In genomic region chr5:93330506-93330905, GRCh38 we compare ENCODE assay signal across 30 cellular contexts.
DNase-seq lines count a peak whose midpoint lies in the region; ATAC-seq, FAIRE-seq and TF ChIP-seq lines count a peak whose summit lies in the region.
"Had no signal": no experiment of that assay in that cellular context is flagged by ENCODE, and none has a peak within 500 bp of the region (broad histone marks: within the 10 kb centered on the region; RNA-seq: fewer than 3 reads in every experiment).

No MANE protein-coding gene starts in this region.

- H2BK12ac ChIP-seq in neuronal stem cell (ENCODE audit: low read length): no peak overlapping the region

- no peak overlapping the region for H3K4ac ChIP-seq in neuronal stem cell (ENCODE audit: low read length)

- no peak overlapping the region for H3K27ac Mint-ChIP-seq in GM23338
- H3K27ac Mint-ChIP-seq: activated CD4-positive, alpha-beta memory T cell treated with anti-CD3 and anti-CD28 coated beads, Interleukin-2, amount 10 ng/mL, durations not matched to agents 7 days and 5 days; activated naive CD4-positive, alpha-beta T cell treated with anti-CD3 and anti-CD28 coated beads, Interleukin-2, amount 50 U/mL, for 24 hours; activated T-helper 17 cell treated with anti-CD3 and anti-CD28 coated beads, Interleukin-2, amount 50 U/mL, for 72 hours; CD14-positive monocyte; endodermal cell; stimulated activated naive B cell treated with anti-CD40 and anti-IgM and Interleukin-4, amounts not matched to agents 10 μg/mL and 1 μg/mL and 100 μg/mL, for 72 hours had no signal

- H4K8ac ChIP-seq in neuronal stem cell (ENCODE audit: low read depth, low read length): no peak overlapping the region

- H3K18ac ChIP-seq in neuronal stem cell (ENCODE audit: low read length): no peak overlapping the region

- H2BK5ac ChIP-seq in neuronal stem cell (ENCODE audit: low read length): no peak overlapping the region

- H3K9me3 Mint-ChIP-seq in GM23338: no peaks in the 10 kb centered on the region
- H3K9me3 Mint-ChIP-seq: activated CD4-positive, alpha-beta memory T cell treated with anti-CD3 and anti-CD28 coated beads, Interleukin-2, amount 10 ng/mL, durations not matched to agents 7 days and 5 days; activated naive CD4-positive, alpha-beta T cell treated with anti-CD3 and anti-CD28 coated beads, Interleukin-2, amount 50 U/mL, for 24 hours; activated T-helper 17 cell treated with anti-CD3 and anti-CD28 coated beads, Interleukin-2, amount 50 U/mL, for 72 hours; endodermal cell; stimulated activated naive B cell treated with anti-CD40 and anti-IgM and Interleukin-4, amounts not matched to agents 10 μg/mL and 1 μg/mL and 100 μg/mL, for 72 hours had no signal

- H3K9ac ChIP-seq in neuronal stem cell (ENCODE audit: low read depth, low read length, poor library complexity): no peak overlapping the region

- H3K4me2 ChIP-seq in GM23338 (no peak overlapping the region), PC-9 (peak overlapping the region; percentile 27), neuronal stem cell (ENCODE audit: insufficient read depth, low read length, poor library complexity, severe bottlenecking) (no peak overlapping the region)

- H3K27me3 Mint-ChIP-seq in GM23338 (ENCODE audit: insufficient read depth, low read depth, poor library complexity): no peaks in the 10 kb centered on the region
- H3K27me3 Mint-ChIP-seq: activated CD4-positive, alpha-beta memory T cell treated with anti-CD3 and anti-CD28 coated beads, Interleukin-2, amount 10 ng/mL, durations not matched to agents 7 days and 5 days; stimulated activated naive B cell treated with anti-CD40 and anti-IgM and Interleukin-4, amounts not matched to agents 10 μg/mL and 1 μg/mL and 100 μg/mL, for 72 hours had no signal

- H3K36me3 Mint-ChIP-seq in GM23338 (ENCODE audit: low read depth): no peaks in the 10 kb centered on the region
- H3K36me3 Mint-ChIP-seq: activated naive CD4-positive, alpha-beta T cell treated with anti-CD3 and anti-CD28 coated beads, Interleukin-2, amount 50 U/mL, for 24 hours; CD14-positive monocyte; stimulated activated naive B cell treated with anti-CD40 and anti-IgM and Interleukin-4, amounts not matched to agents 10 μg/mL and 1 μg/mL and 100 μg/mL, for 72 hours had no signal

- POLR2A ChIA-PET in PC-9 (lab: Charles Lee; ENCODE audit: unreplicated experiment): no interaction called here

- H3K4me1 ChIP-seq in GM23338 (ENCODE audit: insufficient read depth) (no peaks in the 10 kb centered on the region), PC-9 (replicated peaks; ENCODE audit: insufficient read depth) (peaks cover 18% of the 10 kb centered on the region), neuronal stem cell (ENCODE audit: control insufficient read depth in 2 of 2, insufficient read depth in 1 of 2, low read depth in 1 of 2, low read length in 2 of 2) (peaks cover 0 to 2% of the 10 kb centered on the region in 2 donors)
- H3K4me1 ChIP-seq: right lobe of liver had no signal

- no peak overlapping the region for H3K23ac ChIP-seq in neuronal stem cell (ENCODE audit: low read depth, low read length, poor library complexity)

- H3K36me3 ChIP-seq in GM23338 (ENCODE audit: insufficient read depth) (no peaks in the 10 kb centered on the region), PC-9 (ENCODE audit: low read depth) (no peaks in the 10 kb centered on the region), neuronal stem cell (replicated peaks in 1 of 2; ENCODE audit: control insufficient read depth in 2 of 2, insufficient read depth in 2 of 2, low read length in 2 of 2) (no peaks in the 10 kb centered on the region)
- H3K36me3 ChIP-seq: right lobe of liver, SJCRH30 had no signal

- 0 out of 2 replicates have a peak overlapping the region, but pooled peaks have one; percentile 33 for H2AFZ ChIP-seq in GM23338
- H2AFZ ChIP-seq in PC-9: peak overlapping the region; percentile 64; the same call in 1 of the 2 replicates
- peak overlapping the region; percentile 24 for H2AFZ ChIP-seq in neuronal stem cell (ENCODE audit: low read length)

- H3K14ac ChIP-seq in neuronal stem cell (ENCODE audit: low read length): no peak overlapping the region

- H4K91ac ChIP-seq in neuronal stem cell (ENCODE audit: low read depth, low read length, poor library complexity): no peak overlapping the region

- H3F3A ChIP-seq in GM23338 (replicated peaks; ENCODE audit: low read depth) (no peaks in the 10 kb centered on the region), PC-9 (ENCODE audit: insufficient read depth, low read depth) (no peaks in the 10 kb centered on the region)

- FAIRE-seq in H54 (lab: Jason Lieb, UNC): no peak

- H4K20me1 ChIP-seq in GM23338 (replicated peaks; ENCODE audit: insufficient read depth): no peaks in the 10 kb centered on the region
- no peaks in the 10 kb centered on the region for H4K20me1 ChIP-seq in PC-9 (ENCODE audit: insufficient read depth)

- no peaks in the 10 kb centered on the region for H3K9me3 ChIP-seq in PC-9 (ENCODE audit: insufficient read depth, low read depth)
- H3K9me3 ChIP-seq in neuronal stem cell (replicated peaks in 1 of 2; ENCODE audit: control insufficient read depth in 2 of 2, insufficient read depth in 1 of 2, low read depth in 1 of 2, low read length in 2 of 2): no peaks in the 10 kb centered on the region
- H3K9me3 ChIP-seq: right lobe of liver, SJCRH30 had no signal

- DNase-seq in GM23338 (ENCODE audit: low spot score) (no peak), PC-9 (peak in 1 of 2 experiments; percentile 58), neuronal stem cell (ENCODE audit: low spot score) (no peak), amniotic stem cell (lab: John Stamatoyannopoulos, UW) (no peak), H54 (ENCODE audit: insufficient read length, low spot score) (no peak)
- DNase-seq: activated CD4-positive, alpha-beta memory T cell treated with anti-CD3 and anti-CD28 coated beads, Interleukin-2, amount 10 ng/mL, durations not matched to agents 7 days and 5 days; activated CD4-positive, CD25-positive, alpha-beta regulatory T cell treated with anti-CD3 and anti-CD28 coated beads, Interleukin-2, amount 50 U/mL, for 72 hours; activated CD8-positive, alpha-beta memory T cell treated with anti-CD3 and anti-CD28 coated beads, Interleukin-2, amount 50 U/mL, for 48 hours; aorta; central memory CD4-positive, alpha-beta T cell; DMS79 treated with DMSO at 0.1 percent for 48 hours; endodermal cell; head of caudate nucleus; NCI-H1048; NCI-H187; NCI-H2171; NCI-H524 treated with DMSO at 0.1 percent for 48 hours; NK-92 treated with Interleukin-12 subunit alpha and Interleukin-12 subunit beta, amount 100 ng/mL, for 24 hours; right lobe of liver; SJCRH30; stimulated activated naive B cell treated with anti-CD40 and anti-IgM and Interleukin-4, amounts not matched to agents 10 μg/mL and 1 μg/mL and 100 μg/mL, for 72 hours; T-helper 1 cell had no signal

- WGBS in neuronal stem cell (ENCODE audit: extremely low coverage in 2 of 2, insufficient read length in 2 of 2, insufficient replicate concordance in 1 of 2), 2 donors: no CpG with 5 or more reads among the region's 2 CpGs

- peaks cover 2% of the 10 kb centered on the region; the same call in 1 of the 3 replicates for H3K4me1 Mint-ChIP-seq in GM23338
- H3K4me1 Mint-ChIP-seq: activated CD4-positive, alpha-beta memory T cell treated with anti-CD3 and anti-CD28 coated beads, Interleukin-2, amount 10 ng/mL, durations not matched to agents 7 days and 5 days; activated naive CD4-positive, alpha-beta T cell treated with anti-CD3 and anti-CD28 coated beads, Interleukin-2, amount 50 U/mL, for 24 hours; activated T-helper 17 cell treated with anti-CD3 and anti-CD28 coated beads, Interleukin-2, amount 50 U/mL, for 72 hours; CD14-positive monocyte; endodermal cell; stimulated activated naive B cell treated with anti-CD40 and anti-IgM and Interleukin-4, amounts not matched to agents 10 μg/mL and 1 μg/mL and 100 μg/mL, for 72 hours had no signal

- intact Hi-C loops in PC-9 (cut with micrococcal nuclease; ENCODE audit: unreplicated experiment): no loop called here

- no peak for TF ChIP-seq CTCF in GM23338 (conservative IDR thresholded peaks at IDR 0.05; ENCODE audit: low read depth in 2 of 2)
- no peak for TF ChIP-seq CTCF in PC-9 (conservative IDR thresholded peaks at IDR 0.05)

- no peaks in the 10 kb centered on the region for H3K79me2 ChIP-seq in GM23338 (replicated peaks; ENCODE audit: insufficient read depth)
- no peaks in the 10 kb centered on the region for H3K79me2 ChIP-seq in PC-9 (ENCODE audit: low read depth)

- no peak overlapping the region for H2AK5ac ChIP-seq in neuronal stem cell (ENCODE audit: low read depth, low read length)

- no peak for TF ChIP-seq POLR2A in H54 (IDR thresholded peaks at IDR 0.05; ENCODE audit: low read depth, low read length)

- no peaks in the 10 kb centered on the region for H3K79me1 ChIP-seq in neuronal stem cell (ENCODE audit: low read depth, low read length)

- H3K27ac ChIP-seq in GM23338 (ENCODE audit: low read depth) (no peak overlapping the region), PC-9 (peak overlapping the region; percentile 38), neuronal stem cell (replicated peaks; ENCODE audit: low read length) (no peak overlapping the region)
- H3K27ac ChIP-seq: right lobe of liver, SJCRH30 had no signal

- ATAC-seq in GM23338 (no peak), esophagus mucosa (peak; percentile 47), GM18873 (IDR thresholded peaks at IDR 0.05; ENCODE audit: low FRiP score, unreplicated experiment) (no peak), GM18511 (IDR thresholded peaks at IDR 0.05; ENCODE audit: unreplicated experiment) (no peak)
- ATAC-seq: activated T-helper 17 cell treated with anti-CD3 and anti-CD28 coated beads, Interleukin-2, amount 50 U/mL, for 72 hours; Panc1; right lobe of liver; stimulated activated naive B cell treated with anti-CD40 and anti-IgM and Interleukin-4, amounts not matched to agents 10 μg/mL and 1 μg/mL and 100 μg/mL, for 72 hours had no signal

- H3K27me3 ChIP-seq in GM23338 (ENCODE audit: insufficient read depth): no peaks in the 10 kb centered on the region
- H3K27me3 ChIP-seq in PC-9 (ENCODE audit: insufficient read depth, low read depth): no peaks in the 10 kb centered on the region
- no peaks in the 10 kb centered on the region for H3K27me3 ChIP-seq in neuronal stem cell (ENCODE audit: control insufficient read depth in 3 of 3, insufficient read depth in 3 of 3, low read depth in 1 of 3, low read length in 3 of 3)
- H3K27me3 ChIP-seq: right lobe of liver, SJCRH30 had no signal

- no peaks in the 10 kb centered on the region for H3K9me2 ChIP-seq in GM23338 (ENCODE audit: insufficient read depth)
- H3K9me2 ChIP-seq in PC-9 (ENCODE audit: insufficient read depth): no peaks in the 10 kb centered on the region

- BruUV-seq in PC-9 (replicated peaks; lab: Mats Ljungman, UMichigan): no TSS peak

- H2BK120ac ChIP-seq in neuronal stem cell (ENCODE audit: low read depth, low read length): no peak overlapping the region

- no peak overlapping the region for H3K4me3 Mint-ChIP-seq in GM23338
- H3K4me3 Mint-ChIP-seq: activated CD4-positive, alpha-beta memory T cell treated with anti-CD3 and anti-CD28 coated beads, Interleukin-2, amount 10 ng/mL, durations not matched to agents 7 days and 5 days; activated naive CD4-positive, alpha-beta T cell treated with anti-CD3 and anti-CD28 coated beads, Interleukin-2, amount 50 U/mL, for 24 hours; activated T-helper 17 cell treated with anti-CD3 and anti-CD28 coated beads, Interleukin-2, amount 50 U/mL, for 72 hours; CD14-positive monocyte; endodermal cell; stimulated activated naive B cell treated with anti-CD40 and anti-IgM and Interleukin-4, amounts not matched to agents 10 μg/mL and 1 μg/mL and 100 μg/mL, for 72 hours had no signal

- H3K4me3 ChIP-seq in GM23338 (no peak overlapping the region), PC-9 (no peak overlapping the region), neuronal stem cell (ENCODE audit: low read length in 2 of 2) (no peak overlapping the region)
- H3K4me3 ChIP-seq: lung, right lobe of liver, SJCRH30 had no signal

- no peak overlapping the region for H2BK15ac ChIP-seq in neuronal stem cell (ENCODE audit: low read length)

- CTCF ChIA-PET in PC-9 (lab: Charles Lee): no interaction called here
